ENCODE assay signal across 20 cellular contexts in the genomic region with DNA sequence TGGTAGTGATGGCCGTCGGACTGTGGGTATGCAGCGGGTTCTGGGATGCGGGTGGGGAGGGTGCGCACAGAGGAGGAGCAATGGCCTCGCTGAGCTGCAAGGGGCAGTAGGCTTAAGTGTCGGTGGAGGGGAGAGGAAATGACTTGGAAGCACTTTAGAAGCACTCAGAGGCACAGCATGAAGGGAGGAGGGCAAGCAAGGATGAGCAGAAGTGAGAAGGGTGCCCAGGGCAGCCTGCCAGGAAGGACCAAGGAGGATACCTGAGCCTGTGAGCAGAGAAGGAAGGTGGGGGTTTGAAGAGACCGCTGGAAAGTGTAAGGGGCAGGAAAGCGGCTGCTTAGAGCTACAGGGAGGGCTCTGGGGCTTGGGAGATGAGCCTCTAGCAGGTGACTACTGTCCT. TPM values are rescaled to one million over a fixed set of nuclear protein-coding genes. Genes with fewer than 3 reads are reported as not detected.
"Had no signal": no experiment of that assay in that cellular context is flagged by ENCODE, and none has a peak within 500 bp of the region (broad histone marks: within the 10 kb centered on the region; RNA-seq: fewer than 3 reads in every experiment).

No MANE protein-coding gene starts in this region.

- H3K27ac ChIP-seq: ascending aorta, left ventricle myocardium inferior, spleen, thoracic aorta had no signal

- FAIRE-seq: keratinocyte had no signal

- H3K4me1 ChIP-seq: ascending aorta, spleen had no signal

- H3K9me3 ChIP-seq: ascending aorta, esophagus squamous epithelium, left ventricle myocardium inferior, spleen, stomach, thoracic aorta had no signal

- ATAC-seq: sciatic nerve had no signal

- H3K4me3 ChIP-seq: ascending aorta, left ventricle myocardium inferior, spleen, stomach, thoracic aorta had no signal

- H3K27me3 ChIP-seq: ascending aorta had no signal

- DNase-seq: activated CD4-positive, CD25-positive, alpha-beta regulatory T cell treated with anti-CD3 and anti-CD28 coated beads, Interleukin-2, amount 50 U/mL, for 72 hours; activated naive CD4-positive, alpha-beta T cell treated with anti-CD3 and anti-CD28 coated beads for 36 hours; activated T-cell treated with anti-CD3 and anti-CD28 coated beads for 4 hours; esophagus squamous epithelium; hippocampal formation; left ventricle myocardium inferior; spleen had no signal

- H3K36me3 ChIP-seq: ascending aorta, esophagus squamous epithelium, left ventricle myocardium inferior, spleen, stomach, thoracic aorta had no signal

RNA-seq across cellular contexts. Expression of a gene that starts 0.3 kb away (rescaled TPM):
- total RNA-seq: activated CD8-positive, alpha-beta memory T cell treated with anti-CD3 and anti-CD28 coated beads for 36 hours; activated naive CD4-positive, alpha-beta T cell treated with anti-CD3 and anti-CD28 coated beads for 36 hours; activated T-helper 2 cell treated with anti-CD3 and anti-CD28 coated beads, Interferon-gamma antibody, Interleukin-2, Interleukin-4, amounts not matched to agents 10 μg/mL and 5 μg/mL and 100 μg/mL, durations not matched to agents 14 hours and 24 hours and 36 hours; ascending aorta; chondrocyte; fibroblast of villous mesenchyme; glomerular endothelial cell; osteocyte; sciatic nerve; T-helper 1 cell treated with Interleukin-12 subunit alpha and Interleukin-12 subunit beta and Interleukin-4 antibody, amounts not matched to agents 30 ng/mL and 1 ng/mL, for 36 hours; thoracic aorta; ureter had no signal
